Comparison of ENCODE assay signal across 1 cellular context in the genomic region with DNA sequence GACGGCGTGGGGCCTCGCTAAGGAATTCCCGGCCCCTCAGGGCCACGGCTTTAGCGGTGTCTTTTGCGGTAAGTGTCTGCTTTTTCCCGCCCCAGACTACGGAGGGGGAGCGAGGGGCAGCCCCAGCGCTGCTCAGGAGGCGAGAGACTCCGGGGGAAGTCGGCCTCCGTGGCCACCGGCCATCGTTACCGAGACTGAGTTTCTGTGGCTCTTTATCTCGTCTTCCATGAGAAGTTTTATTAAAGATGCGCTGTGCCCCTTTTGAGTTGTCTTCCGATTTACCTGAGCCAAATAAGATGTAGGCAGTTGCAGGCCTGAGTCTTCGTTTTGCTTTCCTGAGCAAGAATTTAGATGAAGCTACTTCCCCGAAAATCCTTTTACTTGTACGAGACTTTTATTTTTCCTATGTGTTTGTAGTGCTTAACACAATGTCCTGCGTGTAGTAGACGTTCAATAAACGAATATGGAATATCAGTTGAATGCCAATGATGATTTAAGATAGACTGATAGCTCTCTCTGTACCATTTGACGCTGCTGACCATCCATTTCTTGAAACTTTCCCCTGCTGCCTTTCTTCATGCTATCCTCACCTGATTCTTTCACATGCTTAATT.
TF ChIP-seq lines count a peak whose summit lies in the region.

No MANE protein-coding gene starts in this region.

TF ChIP-seq in HepG2, 621 proteins besides CTCF, POLR2A, EP300 and RAD21 (continued from another document and continues in another):
- TF ChIP-seq IKZF4 (CRISPR knock-in tag; IDR thresholded peaks at IDR 0.05; ENCODE audit: borderline replicate concordance, low read depth, not compliant biosample characterization) (no peak), ZNF652 (CRISPR knock-in tag; IDR thresholded peaks at IDR 0.05; ENCODE audit: borderline replicate concordance, low read depth) (no peak), MYC (CRISPR knock-in tag; IDR thresholded peaks at IDR 0.05; ENCODE audit: borderline replicate concordance) (no peak), ZFX (CRISPR knock-in tag; IDR thresholded peaks at IDR 0.05; ENCODE audit: low read depth) (peak; percentile 7; the same call in 1 of the 2 replicates), POGZ (CRISPR knock-in tag; IDR thresholded peaks at IDR 0.05) (no peak; the same call in 1 of the 2 replicates), NCOA1 (CRISPR knock-in tag; IDR thresholded peaks at IDR 0.05) (peak; percentile 0; the same call in 1 of the 2 replicates), NFE2L1 (CRISPR knock-in tag; IDR thresholded peaks at IDR 0.05; ENCODE audit: borderline replicate concordance) (no peak), FLYWCH1 (CRISPR knock-in tag; IDR thresholded peaks at IDR 0.05) (peak; percentile 64; the same call in 1 of the 2 replicates), ZSCAN30 (CRISPR knock-in tag; IDR thresholded peaks at IDR 0.05) (0 out of 2 replicates have a peak, but pooled peaks have one; percentile 25), ZNF367 (CRISPR knock-in tag; IDR thresholded peaks at IDR 0.05; ENCODE audit: borderline replicate concordance) (0 out of 2 replicates have a peak, but pooled peaks have one; percentile 85), ZNF792 (CRISPR knock-in tag; IDR thresholded peaks at IDR 0.05) (no peak), ARNT (IDR thresholded peaks at IDR 0.05) (no peak), EEA1 (CRISPR knock-in tag; IDR thresholded peaks at IDR 0.05; ENCODE audit: borderline replicate concordance) (no peak), ZNF550 (CRISPR knock-in tag; IDR thresholded peaks at IDR 0.05; ENCODE audit: borderline replicate concordance) (no peak), REL (CRISPR knock-in tag; conservative IDR thresholded peaks at IDR 0.05) (no peak), ZNF780A (CRISPR knock-in tag; IDR thresholded peaks at IDR 0.05) (no peak), ZNF501 (CRISPR knock-in tag; IDR thresholded peaks at IDR 0.05) (no peak), RAD51 (IDR thresholded peaks at IDR 0.05; ENCODE audit: borderline replicate concordance) (no peak), POLR2AphosphoS5 (IDR thresholded peaks at IDR 0.05; ENCODE audit: low read depth, low read length) (no peak), ZSCAN12 (CRISPR knock-in tag; IDR thresholded peaks at IDR 0.05) (no peak), NFYC (CRISPR knock-in tag; IDR thresholded peaks at IDR 0.05) (no peak), KAT8 (CRISPR knock-in tag; IDR thresholded peaks at IDR 0.05) (no peak), ZNF382 (CRISPR knock-in tag; IDR thresholded peaks at IDR 0.05; ENCODE audit: borderline replicate concordance) (no peak), ARID2 (CRISPR knock-in tag; IDR thresholded peaks at IDR 0.05; ENCODE audit: borderline replicate concordance) (peak; percentile 77; the same call in 1 of the 2 replicates), HOXA3 (CRISPR knock-in tag; IDR thresholded peaks at IDR 0.05) (no peak; the same call in 1 of the 2 replicates), ZFP36L2 (CRISPR knock-in tag; IDR thresholded peaks at IDR 0.05) (no peak)
- TF ChIP-seq, protein P1, sequence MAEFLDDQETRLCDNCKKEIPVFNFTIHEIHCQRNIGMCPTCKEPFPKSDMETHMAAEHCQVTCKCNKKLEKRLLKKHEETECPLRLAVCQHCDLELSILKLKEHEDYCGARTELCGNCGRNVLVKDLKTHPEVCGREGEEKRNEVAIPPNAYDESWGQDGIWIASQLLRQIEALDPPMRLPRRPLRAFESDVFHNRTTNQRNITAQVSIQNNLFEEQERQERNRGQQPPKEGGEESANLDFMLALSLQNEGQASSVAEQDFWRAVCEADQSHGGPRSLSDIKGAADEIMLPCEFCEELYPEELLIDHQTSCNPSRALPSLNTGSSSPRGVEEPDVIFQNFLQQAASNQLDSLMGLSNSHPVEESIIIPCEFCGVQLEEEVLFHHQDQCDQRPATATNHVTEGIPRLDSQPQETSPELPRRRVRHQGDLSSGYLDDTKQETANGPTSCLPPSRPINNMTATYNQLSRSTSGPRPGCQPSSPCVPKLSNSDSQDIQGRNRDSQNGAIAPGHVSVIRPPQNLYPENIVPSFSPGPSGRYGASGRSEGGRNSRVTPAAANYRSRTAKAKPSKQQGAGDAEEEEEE (CRISPR knock-in tag; IDR thresholded peaks at IDR 0.05; ENCODE audit: borderline replicate concordance), result 0 out of 2 replicates have a peak, but pooled peaks have one; percentile 66
- TF ChIP-seq, protein P2, sequence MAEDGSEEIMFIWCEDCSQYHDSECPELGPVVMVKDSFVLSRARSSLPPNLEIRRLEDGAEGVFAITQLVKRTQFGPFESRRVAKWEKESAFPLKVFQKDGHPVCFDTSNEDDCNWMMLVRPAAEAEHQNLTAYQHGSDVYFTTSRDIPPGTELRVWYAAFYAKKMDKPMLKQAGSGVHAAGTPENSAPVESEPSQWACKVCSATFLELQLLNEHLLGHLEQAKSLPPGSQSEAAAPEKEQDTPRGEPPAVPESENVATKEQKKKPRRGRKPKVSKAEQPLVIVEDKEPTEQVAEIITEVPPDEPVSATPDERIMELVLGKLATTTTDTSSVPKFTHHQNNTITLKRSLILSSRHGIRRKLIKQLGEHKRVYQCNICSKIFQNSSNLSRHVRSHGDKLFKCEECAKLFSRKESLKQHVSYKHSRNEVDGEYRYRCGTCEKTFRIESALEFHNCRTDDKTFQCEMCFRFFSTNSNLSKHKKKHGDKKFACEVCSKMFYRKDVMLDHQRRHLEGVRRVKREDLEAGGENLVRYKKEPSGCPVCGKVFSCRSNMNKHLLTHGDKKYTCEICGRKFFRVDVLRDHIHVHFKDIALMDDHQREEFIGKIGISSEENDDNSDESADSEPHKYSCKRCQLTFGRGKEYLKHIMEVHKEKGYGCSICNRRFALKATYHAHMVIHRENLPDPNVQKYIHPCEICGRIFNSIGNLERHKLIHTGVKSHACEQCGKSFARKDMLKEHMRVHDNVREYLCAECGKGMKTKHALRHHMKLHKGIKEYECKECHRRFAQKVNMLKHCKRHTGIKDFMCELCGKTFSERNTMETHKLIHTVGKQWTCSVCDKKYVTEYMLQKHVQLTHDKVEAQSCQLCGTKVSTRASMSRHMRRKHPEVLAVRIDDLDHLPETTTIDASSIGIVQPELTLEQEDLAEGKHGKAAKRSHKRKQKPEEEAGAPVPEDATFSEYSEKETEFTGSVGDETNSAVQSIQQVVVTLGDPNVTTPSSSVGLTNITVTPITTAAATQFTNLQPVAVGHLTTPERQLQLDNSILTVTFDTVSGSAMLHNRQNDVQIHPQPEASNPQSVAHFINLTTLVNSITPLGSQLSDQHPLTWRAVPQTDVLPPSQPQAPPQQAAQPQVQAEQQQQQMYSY (CRISPR knock-in tag; IDR thresholded peaks at IDR 0.05), result peak; percentile 9; the same call in 1 of the 2 replicates
- TF ChIP-seq, protein P3, sequence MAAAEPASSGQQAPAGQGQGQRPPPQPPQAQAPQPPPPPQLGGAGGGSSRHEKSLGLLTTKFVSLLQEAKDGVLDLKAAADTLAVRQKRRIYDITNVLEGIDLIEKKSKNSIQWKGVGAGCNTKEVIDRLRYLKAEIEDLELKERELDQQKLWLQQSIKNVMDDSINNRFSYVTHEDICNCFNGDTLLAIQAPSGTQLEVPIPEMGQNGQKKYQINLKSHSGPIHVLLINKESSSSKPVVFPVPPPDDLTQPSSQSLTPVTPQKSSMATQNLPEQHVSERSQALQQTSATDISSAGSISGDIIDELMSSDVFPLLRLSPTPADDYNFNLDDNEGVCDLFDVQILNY (CRISPR knock-in tag; conservative IDR thresholded peaks at IDR 0.05), result peak; percentile 70; the same call in 1 of the 2 replicates
- TF ChIP-seq, protein P4, sequence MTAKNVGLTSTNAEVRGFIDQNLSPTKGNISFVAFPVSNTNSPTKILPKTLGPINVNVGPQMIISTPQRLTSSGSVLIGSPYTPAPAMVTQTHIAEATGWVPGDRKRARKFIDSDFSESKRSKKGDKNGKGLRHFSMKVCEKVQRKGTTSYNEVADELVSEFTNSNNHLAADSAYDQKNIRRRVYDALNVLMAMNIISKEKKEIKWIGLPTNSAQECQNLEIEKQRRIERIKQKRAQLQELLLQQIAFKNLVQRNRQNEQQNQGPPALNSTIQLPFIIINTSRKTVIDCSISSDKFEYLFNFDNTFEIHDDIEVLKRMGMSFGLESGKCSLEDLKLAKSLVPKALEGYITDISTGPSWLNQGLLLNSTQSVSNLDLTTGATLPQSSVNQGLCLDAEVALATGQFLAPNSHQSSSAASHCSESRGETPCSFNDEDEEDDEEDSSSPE (CRISPR knock-in tag; IDR thresholded peaks at IDR 0.05), result 0 out of 2 replicates have a peak, but pooled peaks have one; percentile 14
- TF ChIP-seq, protein P5, sequence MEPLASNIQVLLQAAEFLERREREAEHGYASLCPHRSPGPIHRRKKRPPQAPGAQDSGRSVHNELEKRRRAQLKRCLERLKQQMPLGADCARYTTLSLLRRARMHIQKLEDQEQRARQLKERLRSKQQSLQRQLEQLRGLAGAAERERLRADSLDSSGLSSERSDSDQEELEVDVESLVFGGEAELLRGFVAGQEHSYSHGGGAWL (CRISPR knock-in tag; IDR thresholded peaks at IDR 0.05), result no peak
- TF ChIP-seq, protein P6, sequence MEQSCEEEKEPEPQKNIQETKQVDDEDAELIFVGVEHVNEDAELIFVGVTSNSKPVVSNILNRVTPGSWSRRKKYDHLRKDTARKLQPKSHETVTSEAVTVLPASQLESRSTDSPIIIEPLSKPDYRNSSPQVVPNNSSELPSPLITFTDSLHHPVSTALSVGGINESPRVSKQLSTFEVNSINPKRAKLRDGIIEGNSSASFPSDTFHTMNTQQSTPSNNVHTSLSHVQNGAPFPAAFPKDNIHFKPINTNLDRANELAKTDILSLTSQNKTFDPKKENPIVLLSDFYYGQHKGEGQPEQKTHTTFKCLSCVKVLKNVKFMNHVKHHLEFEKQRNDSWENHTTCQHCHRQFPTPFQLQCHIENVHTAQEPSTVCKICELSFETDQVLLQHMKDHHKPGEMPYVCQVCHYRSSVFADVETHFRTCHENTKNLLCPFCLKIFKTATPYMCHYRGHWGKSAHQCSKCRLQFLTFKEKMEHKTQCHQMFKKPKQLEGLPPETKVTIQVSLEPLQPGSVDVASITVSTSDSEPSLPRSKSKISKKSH (CRISPR knock-in tag; IDR thresholded peaks at IDR 0.05; ENCODE audit: borderline replicate concordance), result 0 out of 2 replicates have a peak, but pooled peaks have one; percentile 86
- TF ChIP-seq, protein P7, sequence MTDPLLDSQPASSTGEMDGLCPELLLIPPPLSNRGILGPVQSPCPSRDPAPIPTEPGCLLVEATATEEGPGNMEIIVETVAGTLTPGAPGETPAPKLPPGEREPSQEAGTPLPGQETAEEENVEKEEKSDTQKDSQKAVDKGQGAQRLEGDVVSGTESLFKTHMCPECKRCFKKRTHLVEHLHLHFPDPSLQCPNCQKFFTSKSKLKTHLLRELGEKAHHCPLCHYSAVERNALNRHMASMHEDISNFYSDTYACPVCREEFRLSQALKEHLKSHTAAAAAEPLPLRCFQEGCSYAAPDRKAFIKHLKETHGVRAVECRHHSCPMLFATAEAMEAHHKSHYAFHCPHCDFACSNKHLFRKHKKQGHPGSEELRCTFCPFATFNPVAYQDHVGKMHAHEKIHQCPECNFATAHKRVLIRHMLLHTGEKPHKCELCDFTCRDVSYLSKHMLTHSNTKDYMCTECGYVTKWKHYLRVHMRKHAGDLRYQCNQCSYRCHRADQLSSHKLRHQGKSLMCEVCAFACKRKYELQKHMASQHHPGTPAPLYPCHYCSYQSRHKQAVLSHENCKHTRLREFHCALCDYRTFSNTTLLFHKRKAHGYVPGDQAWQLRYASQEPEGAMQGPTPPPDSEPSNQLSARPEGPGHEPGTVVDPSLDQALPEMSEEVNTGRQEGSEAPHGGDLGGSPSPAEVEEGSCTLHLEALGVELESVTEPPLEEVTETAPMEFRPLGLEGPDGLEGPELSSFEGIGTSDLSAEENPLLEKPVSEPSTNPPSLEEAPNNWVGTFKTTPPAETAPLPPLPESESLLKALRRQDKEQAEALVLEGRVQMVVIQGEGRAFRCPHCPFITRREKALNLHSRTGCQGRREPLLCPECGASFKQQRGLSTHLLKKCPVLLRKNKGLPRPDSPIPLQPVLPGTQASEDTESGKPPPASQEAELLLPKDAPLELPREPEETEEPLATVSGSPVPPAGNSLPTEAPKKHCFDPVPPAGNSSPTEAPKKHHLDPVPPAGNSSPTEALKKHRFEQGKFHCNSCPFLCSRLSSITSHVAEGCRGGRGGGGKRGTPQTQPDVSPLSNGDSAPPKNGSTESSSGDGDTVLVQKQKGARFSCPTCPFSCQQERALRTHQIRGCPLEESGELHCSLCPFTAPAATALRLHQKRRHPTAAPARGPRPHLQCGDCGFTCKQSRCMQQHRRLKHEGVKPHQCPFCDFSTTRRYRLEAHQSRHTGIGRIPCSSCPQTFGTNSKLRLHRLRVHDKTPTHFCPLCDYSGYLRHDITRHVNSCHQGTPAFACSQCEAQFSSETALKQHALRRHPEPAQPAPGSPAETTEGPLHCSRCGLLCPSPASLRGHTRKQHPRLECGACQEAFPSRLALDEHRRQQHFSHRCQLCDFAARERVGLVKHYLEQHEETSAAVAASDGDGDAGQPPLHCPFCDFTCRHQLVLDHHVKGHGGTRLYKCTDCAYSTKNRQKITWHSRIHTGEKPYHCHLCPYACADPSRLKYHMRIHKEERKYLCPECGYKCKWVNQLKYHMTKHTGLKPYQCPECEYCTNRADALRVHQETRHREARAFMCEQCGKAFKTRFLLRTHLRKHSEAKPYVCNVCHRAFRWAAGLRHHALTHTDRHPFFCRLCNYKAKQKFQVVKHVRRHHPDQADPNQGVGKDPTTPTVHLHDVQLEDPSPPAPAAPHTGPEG (CRISPR knock-in tag; IDR thresholded peaks at IDR 0.05), result peak; percentile 84; the same call in 1 of the 2 replicates
- TF ChIP-seq, protein P8, sequence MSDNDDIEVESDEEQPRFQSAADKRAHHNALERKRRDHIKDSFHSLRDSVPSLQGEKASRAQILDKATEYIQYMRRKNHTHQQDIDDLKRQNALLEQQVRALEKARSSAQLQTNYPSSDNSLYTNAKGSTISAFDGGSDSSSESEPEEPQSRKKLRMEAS (IDR thresholded peaks at IDR 0.05), result no peak
- TF ChIP-seq, protein P9, sequence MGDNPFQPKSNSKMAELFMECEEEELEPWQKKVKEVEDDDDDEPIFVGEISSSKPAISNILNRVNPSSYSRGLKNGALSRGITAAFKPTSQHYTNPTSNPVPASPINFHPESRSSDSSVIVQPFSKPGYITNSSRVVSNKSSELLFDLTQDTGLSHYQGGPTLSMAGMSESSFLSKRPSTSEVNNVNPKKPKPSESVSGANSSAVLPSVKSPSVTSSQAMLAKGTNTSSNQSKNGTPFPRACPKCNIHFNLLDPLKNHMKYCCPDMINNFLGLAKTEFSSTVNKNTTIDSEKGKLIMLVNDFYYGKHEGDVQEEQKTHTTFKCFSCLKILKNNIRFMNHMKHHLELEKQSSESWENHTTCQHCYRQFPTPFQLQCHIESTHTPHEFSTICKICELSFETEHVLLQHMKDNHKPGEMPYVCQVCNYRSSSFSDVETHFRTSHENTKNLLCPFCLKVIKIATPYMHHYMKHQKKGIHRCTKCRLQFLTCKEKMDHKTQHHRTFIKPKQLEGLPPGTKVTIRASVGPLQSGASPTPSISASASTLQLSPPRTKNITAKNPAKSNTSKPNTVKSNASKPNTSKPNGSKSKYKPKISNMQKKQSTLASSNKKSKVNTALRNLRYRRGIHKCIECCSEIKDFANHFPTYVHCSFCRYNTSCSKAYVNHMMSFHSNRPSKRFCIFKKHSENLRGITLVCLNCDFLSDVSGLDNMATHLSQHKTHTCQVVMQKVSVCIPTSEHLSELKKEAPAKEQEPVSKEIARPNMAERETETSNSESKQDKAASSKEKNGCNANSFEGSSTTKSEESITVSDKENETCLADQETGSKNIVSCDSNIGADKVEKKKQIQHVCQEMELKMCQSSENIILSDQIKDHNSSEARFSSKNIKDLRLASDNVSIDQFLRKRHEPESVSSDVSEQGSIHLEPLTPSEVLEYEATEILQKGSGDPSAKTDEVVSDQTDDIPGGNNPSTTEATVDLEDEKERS (CRISPR knock-in tag; IDR thresholded peaks at IDR 0.05), result no peak
